Comparison of ENCODE assay signal across 26 cellular contexts in the genomic region with DNA sequence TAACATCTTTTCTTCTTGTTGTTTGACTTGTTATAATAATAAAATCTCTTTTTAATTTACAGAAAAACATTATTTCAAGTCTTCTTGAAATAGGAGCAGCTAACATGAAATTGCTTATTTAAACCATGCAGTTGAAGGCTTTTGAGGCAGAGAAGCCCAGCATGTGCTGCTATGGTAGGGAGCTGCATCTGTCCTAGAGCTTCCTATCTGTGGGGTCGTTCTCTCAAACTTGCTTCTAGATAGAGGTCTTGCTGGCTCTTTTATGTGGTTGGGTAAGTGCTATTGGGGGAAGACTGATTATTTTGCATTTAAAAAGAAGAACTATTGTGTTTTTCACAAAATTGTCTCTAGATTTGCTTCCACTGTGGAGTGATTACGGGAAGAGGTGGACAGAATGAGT.
"Had no signal": no experiment of that assay in that cellular context is flagged by ENCODE, and none has a peak within 500 bp of the region (broad histone marks: within the 10 kb centered on the region; RNA-seq: fewer than 3 reads in every experiment).

No MANE protein-coding gene starts in this region.

- H3K4me3 Mint-ChIP-seq: activated B cell treated with CpG ODN at 0.5 μM for 24 hours; activated CD4-positive, alpha-beta T cell treated with anti-CD3 and anti-CD28 coated beads, Interleukin-2, amount 10 ng/mL, durations not matched to agents 24 days and 14 days; activated CD8-positive, alpha-beta memory T cell treated with anti-CD3 and anti-CD28 coated beads, Interleukin-2, amount 10 ng/mL, durations not matched to agents 7 days and 5 days; activated naive CD4-positive, alpha-beta T cell treated with anti-CD3 and anti-CD28 coated beads for 36 hours; activated naive CD8-positive, alpha-beta T cell; activated T-cell treated with anti-CD3 and anti-CD28 coated beads, Interleukin-2, amount 50 U/mL, for 24 hours; brain; central memory CD8-positive, alpha-beta T cell; T-helper 17 cell had no signal

- H3K36me3 Mint-ChIP-seq: activated CD8-positive, alpha-beta memory T cell treated with anti-CD3 and anti-CD28 coated beads, Interleukin-2, amount 10 ng/mL, durations not matched to agents 7 days and 5 days; activated naive CD8-positive, alpha-beta T cell; brain had no signal

- H3K27ac Mint-ChIP-seq: activated B cell treated with CpG ODN at 0.5 μM for 24 hours; activated CD4-positive, alpha-beta T cell treated with anti-CD3 and anti-CD28 coated beads, Interleukin-2, amount 10 ng/mL, durations not matched to agents 24 days and 14 days; activated CD8-positive, alpha-beta memory T cell treated with anti-CD3 and anti-CD28 coated beads, Interleukin-2, amount 10 ng/mL, durations not matched to agents 7 days and 5 days; activated naive CD4-positive, alpha-beta T cell treated with anti-CD3 and anti-CD28 coated beads for 36 hours; activated naive CD8-positive, alpha-beta T cell; activated T-cell treated with anti-CD3 and anti-CD28 coated beads, Interleukin-2, amount 50 U/mL, for 24 hours; T-helper 17 cell had no signal

- DNase-seq: activated B cell treated with CpG ODN at 0.5 μM for 24 hours; activated CD4-positive, alpha-beta T cell treated with anti-CD3 and anti-CD28 coated beads for 1 hour; activated CD4-positive, alpha-beta T cell treated with anti-CD3 and anti-CD28 coated beads, Interleukin-2, amount 10 ng/mL, durations not matched to agents 24 days and 14 days; activated CD4-positive, alpha-beta T cell treated with anti-CD3 and anti-CD28 coated beads, Interleukin-2, amount 50 U/mL, for 48 hours; activated CD8-positive, alpha-beta memory T cell treated with anti-CD3 and anti-CD28 coated beads, Interleukin-2, amount 10 ng/mL, durations not matched to agents 7 days and 5 days; activated effector memory CD4-positive, alpha-beta T cell treated with anti-CD3 and anti-CD28 coated beads, Interleukin-2, amount 50 U/mL, for 16 hours; activated naive CD4-positive, alpha-beta T cell treated with anti-CD3 and anti-CD28 coated beads for 36 hours; activated T-cell treated with anti-CD3 and anti-CD28 coated beads, Interleukin-2, amount 50 U/mL, for 24 hours; amygdala; Kasumi-1; NCI-H1092; NCI-H1417; NCI-H1930; NCI-H2107; NCI-H345; NCI-H510A; NCI-H526 treated with DMSO at 0.1 percent for 48 hours; NCI-H82; NK-92 treated with Interleukin-12 subunit alpha and Interleukin-12 subunit beta, amount 100 ng/mL, for 24 hours; PC-9; SIG-M5; T-helper 17 cell; T-helper 9 cell had no signal

- H3K27me3 Mint-ChIP-seq: activated B cell treated with CpG ODN at 0.5 μM for 24 hours; activated CD4-positive, alpha-beta T cell treated with anti-CD3 and anti-CD28 coated beads, Interleukin-2, amount 10 ng/mL, durations not matched to agents 24 days and 14 days; activated naive CD8-positive, alpha-beta T cell; activated T-cell treated with anti-CD3 and anti-CD28 coated beads, Interleukin-2, amount 50 U/mL, for 24 hours; T-helper 17 cell had no signal

- H3K9me3 Mint-ChIP-seq: activated B cell treated with CpG ODN at 0.5 μM for 24 hours; activated naive CD4-positive, alpha-beta T cell treated with anti-CD3 and anti-CD28 coated beads for 36 hours; activated T-cell treated with anti-CD3 and anti-CD28 coated beads, Interleukin-2, amount 50 U/mL, for 24 hours; brain; central memory CD8-positive, alpha-beta T cell had no signal

- H2AFZ ChIP-seq: PC-9 had no signal

- H3K4me3 ChIP-seq: PC-9 had no signal

- H3K27ac ChIP-seq: PC-9 had no signal

- H3K4me2 ChIP-seq: PC-9 had no signal
